Comparison of ENCODE assay signal across 13 cellular contexts in genomic region chr2:158507141-158507540, GRCh38. TPM values are rescaled to one million over a fixed set of nuclear protein-coding genes. Genes with fewer than 3 reads are reported as not detected.
DNase-seq lines count a peak whose midpoint lies in the region; ATAC-seq and TF ChIP-seq lines count a peak whose summit lies in the region.
"Had no signal": no experiment of that assay in that cellular context is flagged by ENCODE, and none has a peak within 500 bp of the region (broad histone marks: within the 10 kb centered on the region; RNA-seq: fewer than 3 reads in every experiment).

No MANE protein-coding gene starts in this region.

- H3K27me3 ChIP-seq in IMR-90 (ENCODE audit: control insufficient read depth, insufficient read depth, low read length) (no peaks in the 10 kb centered on the region), lower lobe of right lung (ENCODE audit: low read depth) (no peaks in the 10 kb centered on the region)

- ATAC-seq in GM21619 (IDR thresholded peaks at IDR 0.05; ENCODE audit: unreplicated experiment) (peak; percentile 69), IMR-90 (ENCODE audit: low read depth) (no peak), lower lobe of right lung (no peak)
- ATAC-seq: T-cell had no signal

- no TSS peak for BruUV-seq in IMR-90 (replicated peaks; lab: Mats Ljungman, UMichigan)

- H4K20me1 ChIP-seq in IMR-90 (ENCODE audit: insufficient read depth, low read length): 0 out of 2 replicates have a peak, but pooled peaks cover 4% of the 10 kb centered on the region

- 100% methylated on average over 1 of the region's 4 CpGs; no CpG with 5 or more reads in 1 of the 2 experiments for WGBS in IMR-90 (ENCODE audit: extremely low coverage in 2 of 2, insufficient read length in 1 of 2), 2 experiments

- H3K27ac Mint-ChIP-seq in activated naive CD4-positive, alpha-beta T cell treated with anti-CD3 and anti-CD28 coated beads for 36 hours: no peak overlapping the region
- no peak overlapping the region for H3K27ac Mint-ChIP-seq in activated naive CD4-positive, alpha-beta T cell treated with anti-CD3 and anti-CD28 coated beads, Interleukin-2, amount 10 ng/mL, durations not matched to agents 7 days and 5 days
- peak overlapping the region in 2 of 3 experiments; percentile 60 for H3K27ac Mint-ChIP-seq in nephron
- H3K27ac Mint-ChIP-seq: T-cell had no signal

- H3K9me3 ChIP-seq in IMR-90 (ENCODE audit: control insufficient read depth, insufficient read depth, low read length) (no peaks in the 10 kb centered on the region), lower lobe of right lung (no peaks in the 10 kb centered on the region)

- H3K4ac ChIP-seq in IMR-90 (ENCODE audit: low read depth, low read length): no peak overlapping the region

- no peak overlapping the region for H2AK9ac ChIP-seq in IMR-90 (replicated peaks; ENCODE audit: low read depth, low read length, poor library complexity)

- H2AFZ ChIP-seq in IMR-90 (replicated peaks; ENCODE audit: low read length, poor library complexity): no peak overlapping the region

- H3K4me3 ChIP-seq in IMR-90 (ENCODE audit: insufficient read depth, low read depth, low read length): no peak overlapping the region
- H3K4me3 ChIP-seq in lower lobe of right lung: no peak overlapping the region
- H3K4me3 ChIP-seq: lung had no signal

- peaks cover 20% of the 10 kb centered on the region for H3K4me1 Mint-ChIP-seq in activated naive CD4-positive, alpha-beta T cell treated with anti-CD3 and anti-CD28 coated beads for 36 hours (ENCODE audit: low read depth)
- no peaks in the 10 kb centered on the region for H3K4me1 Mint-ChIP-seq in activated naive CD4-positive, alpha-beta T cell treated with anti-CD3 and anti-CD28 coated beads, Interleukin-2, amount 10 ng/mL, durations not matched to agents 7 days and 5 days
- H3K4me1 Mint-ChIP-seq in nephron: peaks cover 41% of the 10 kb centered on the region

- H3K23ac ChIP-seq in IMR-90 (ENCODE audit: low read depth, low read length): no peak overlapping the region

- 0 out of 3 replicates have a peak overlapping the region, but pooled peaks have one; percentile 1 for H2BK15ac ChIP-seq in IMR-90 (ENCODE audit: low read depth, low read length)

- CTCF ChIA-PET in activated naive CD4-positive, alpha-beta T cell treated with anti-CD3 and anti-CD28 coated beads for 36 hours (lab: Charles Lee): no interaction called here
- CTCF ChIA-PET in activated naive CD4-positive, alpha-beta T cell treated with anti-CD3 and anti-CD28 coated beads, Interleukin-2, amount 10 ng/mL, durations not matched to agents 7 days and 5 days (lab: Charles Lee): no interaction called here
- CTCF ChIA-PET in IMR-90 (lab: Yijun Ruan, JAX): no interaction called here

- no peak for TF ChIP-seq POLR2A in IMR-90 (IDR thresholded peaks at IDR 0.05; ENCODE audit: low read depth, low read length)

- no peaks in the 10 kb centered on the region for H3K9me3 Mint-ChIP-seq in activated naive CD4-positive, alpha-beta T cell treated with anti-CD3 and anti-CD28 coated beads for 36 hours
- no peaks in the 10 kb centered on the region for H3K9me3 Mint-ChIP-seq in activated naive CD4-positive, alpha-beta T cell treated with anti-CD3 and anti-CD28 coated beads, Interleukin-2, amount 10 ng/mL, durations not matched to agents 7 days and 5 days
- H3K9me3 Mint-ChIP-seq in nephron: no peaks in the 10 kb centered on the region
- H3K9me3 Mint-ChIP-seq: H9, T-cell had no signal

- peak; percentile 10 for DNase-seq in activated naive CD4-positive, alpha-beta T cell treated with anti-CD3 and anti-CD28 coated beads for 36 hours
- DNase-seq in activated naive CD4-positive, alpha-beta T cell treated with anti-CD3 and anti-CD28 coated beads, Interleukin-2, amount 10 ng/mL, durations not matched to agents 7 days and 5 days: no peak
- no peak for DNase-seq in IMR-90
- DNase-seq in stimulated activated naive CD4-positive, alpha-beta T cell (lab: John Stamatoyannopoulos, UW): no peak
- no peak for DNase-seq in lower lobe of right lung
- no peak for DNase-seq in A172 (ENCODE audit: low spot score)
- DNase-seq: foreskin fibroblast, H9, NCI-H526 treated with DMSO at 0.1 percent for 48 hours, T-cell had no signal

- H3K27ac ChIP-seq in IMR-90 (ENCODE audit: insufficient read depth, low read length) (no peak overlapping the region), lower lobe of right lung (no peak overlapping the region)

- H3K36me3 ChIP-seq in IMR-90 (ENCODE audit: control insufficient read depth, insufficient read depth, low read length): no peaks in the 10 kb centered on the region
- no peaks in the 10 kb centered on the region for H3K36me3 ChIP-seq in lower lobe of right lung

- TF ChIP-seq RAD21 in IMR-90 (IDR thresholded peaks at IDR 0.05; ENCODE audit: low read length): no peak

- H3K27me3 Mint-ChIP-seq in activated naive CD4-positive, alpha-beta T cell treated with anti-CD3 and anti-CD28 coated beads for 36 hours (ENCODE audit: low read depth): no peaks in the 10 kb centered on the region
- H3K27me3 Mint-ChIP-seq in activated naive CD4-positive, alpha-beta T cell treated with anti-CD3 and anti-CD28 coated beads, Interleukin-2, amount 10 ng/mL, durations not matched to agents 7 days and 5 days: no peaks in the 10 kb centered on the region
- no peaks in the 10 kb centered on the region for H3K27me3 Mint-ChIP-seq in nephron (ENCODE audit: low read depth)
- H3K27me3 Mint-ChIP-seq: T-cell had no signal

- TF ChIP-seq CTCF in IMR-90 (conservative IDR thresholded peaks at IDR 0.05; ENCODE audit: low read depth, low read length): no peak
- no peak for TF ChIP-seq CTCF in nephron (IDR thresholded peaks at IDR 0.05; ENCODE audit: unreplicated experiment in 3 of 3)
- no peak for TF ChIP-seq CTCF in lower lobe of right lung (IDR thresholded peaks at IDR 0.05)

- no peak overlapping the region for H4K91ac ChIP-seq in IMR-90 (ENCODE audit: insufficient read depth, low read depth, low read length)

- H3K9ac ChIP-seq in IMR-90 (ENCODE audit: low read depth, low read length): no peak overlapping the region

- H3K4me3 Mint-ChIP-seq in activated naive CD4-positive, alpha-beta T cell treated with anti-CD3 and anti-CD28 coated beads for 36 hours: no peak overlapping the region
- no peak overlapping the region for H3K4me3 Mint-ChIP-seq in activated naive CD4-positive, alpha-beta T cell treated with anti-CD3 and anti-CD28 coated beads, Interleukin-2, amount 10 ng/mL, durations not matched to agents 7 days and 5 days
- no peak overlapping the region for H3K4me3 Mint-ChIP-seq in nephron
- H3K4me3 Mint-ChIP-seq: H9, T-cell had no signal

- H4K8ac ChIP-seq in IMR-90 (ENCODE audit: low read depth in 2 of 2, low read length in 2 of 2): no peak overlapping the region

- H2BK120ac ChIP-seq in IMR-90 (ENCODE audit: low read depth, low read length): no peak overlapping the region

- intact Hi-C loops in activated naive CD4-positive, alpha-beta T cell treated with anti-CD3 and anti-CD28 coated beads for 36 hours (cut with micrococcal nuclease): no loop called here
- intact Hi-C loops in IMR-90 (cut with micrococcal nuclease): no loop called here
- intact Hi-C loops in lower lobe of right lung (cut with DNase I): no loop called here

- H3K56ac ChIP-seq in IMR-90 (ENCODE audit: extremely low read depth, insufficient read depth, low read length): no peak overlapping the region

- no peak overlapping the region for H3K14ac ChIP-seq in IMR-90 (replicated peaks; ENCODE audit: low read depth, low read length)

- dilution Hi-C loops in IMR-90 (cut with HindIII; ENCODE audit: low sequenced_read_pairs, unreplicated experiment): no loop called here

- no peak overlapping the region for H2AK5ac ChIP-seq in IMR-90 (ENCODE audit: low read depth, low read length)

- H4K5ac ChIP-seq in IMR-90 (ENCODE audit: low read depth, low read length): no peak overlapping the region

- no peak overlapping the region for H2BK5ac ChIP-seq in IMR-90 (ENCODE audit: low read depth, low read length, poor library complexity, severe bottlenecking)

- H3K36me3 Mint-ChIP-seq in activated naive CD4-positive, alpha-beta T cell treated with anti-CD3 and anti-CD28 coated beads for 36 hours (ENCODE audit: low read depth): no peaks in the 10 kb centered on the region
- H3K36me3 Mint-ChIP-seq in activated naive CD4-positive, alpha-beta T cell treated with anti-CD3 and anti-CD28 coated beads, Interleukin-2, amount 10 ng/mL, durations not matched to agents 7 days and 5 days: no peaks in the 10 kb centered on the region
- peaks cover 5% of the 10 kb centered on the region for H3K36me3 Mint-ChIP-seq in nephron (ENCODE audit: low read depth)
- H3K36me3 Mint-ChIP-seq: T-cell had no signal

- H3K18ac ChIP-seq in IMR-90 (ENCODE audit: low read depth, low read length): no peak overlapping the region

- in situ Hi-C loops in IMR-90 (cut with MboI; ENCODE audit: low sequenced_read_pairs): no loop called here

- no peak overlapping the region for H2BK20ac ChIP-seq in IMR-90 (ENCODE audit: low read depth, low read length)

- POLR2A ChIA-PET in IMR-90 (lab: Charles Lee; ENCODE audit: unreplicated experiment): no interaction called here

- peaks cover 9% of the 10 kb centered on the region; the same call in 1 of the 2 replicates for H3K9me1 ChIP-seq in IMR-90 (ENCODE audit: insufficient read depth, low read length)

- H3K79me1 ChIP-seq in IMR-90 (ENCODE audit: low read depth in 1 of 2, low read length in 2 of 2): peaks cover 17 to 37% of the 10 kb centered on the region in 2 experiments

- H3K4me2 ChIP-seq in IMR-90 (ENCODE audit: low read depth, low read length): no peak overlapping the region

- H3K4me1 ChIP-seq in IMR-90 (ENCODE audit: control insufficient read depth, insufficient read depth, low read length) (peaks cover 9% of the 10 kb centered on the region), lower lobe of right lung (peaks cover 19% of the 10 kb centered on the region)

TF ChIP-seq in IMR-90, 13 proteins besides CTCF, POLR2A, EP300 and RAD21 (continues in another document):
- TF ChIP-seq RFX5 (IDR thresholded peaks at IDR 0.05; ENCODE audit: low read depth, low read length) (no peak), CHD1 (IDR thresholded peaks at IDR 0.05; ENCODE audit: low read depth, low read length) (no peak), MAZ (IDR thresholded peaks at IDR 0.05; ENCODE audit: borderline replicate concordance, low read depth, low read length) (no peak)

RNA-seq across cellular contexts. Expression of gene PKP4, which starts 50.4 kb away (rescaled TPM):
- 10 to 100 TPM; 52.9 to 57.0 TPM for total RNA-seq in activated naive CD4-positive, alpha-beta T cell treated with anti-CD3 and anti-CD28 coated beads for 36 hours
- total RNA-seq in IMR-90 (2012; rRNA removed) (37.5 and 37.8 TPM in 2 replicates), lower lobe of right lung (57.0 TPM)
- 18.6 and 20.1 TPM in 2 replicates for polyA plus RNA-seq in IMR-90 (2012; rRNA removed)
- 7.9 and 9.2 TPM in 2 replicates for polyA plus RNA-seq in IMR-90 (2012; cell fraction: cytosol; rRNA removed)
- polyA plus RNA-seq in IMR-90 (2012; cell fraction: nucleus; rRNA removed; ENCODE audit: low replicate concordance): 33.8 and 61.9 TPM in 2 replicates
- 39.6 and 52.6 TPM in 2 replicates for total RNA-seq in A172 (2014; rRNA removed; shearing (Covaris generic))

RNA-seq across cellular contexts. Expression of gene CCDC148, which starts 50.6 kb away (rescaled TPM):
- not detected for total RNA-seq in activated naive CD4-positive, alpha-beta T cell treated with anti-CD3 and anti-CD28 coated beads for 36 hours
- 0.18 and 0.56 TPM in 2 replicates for total RNA-seq in IMR-90 (2012; rRNA removed)
- 0.17 and 0.31 TPM in 2 replicates for polyA plus RNA-seq in IMR-90 (2012; rRNA removed)
- polyA plus RNA-seq in IMR-90 (2012; cell fraction: cytosol; rRNA removed): 0.04 TPM in 1 of 2 replicates, not detected in the other
- polyA plus RNA-seq in IMR-90 (2012; cell fraction: nucleus; rRNA removed; ENCODE audit: low replicate concordance): 0.08 and 0.62 TPM in 2 replicates
- total RNA-seq in lower lobe of right lung: 2.8 TPM
- total RNA-seq in A172 (2014; rRNA removed; shearing (Covaris generic)): 0.65 and 0.90 TPM in 2 replicates
- total RNA-seq: T-cell had no signal

Comparison
In these comparisons a context has a peak if more than half of its experiments do, and no peak if none do; other contexts are left out.
1. H3K27ac Mint-ChIP-seq: peak in nephron (2 of 3); none in activated naive CD4-positive, alpha-beta T cell treated with anti-CD3 and anti-CD28 coated beads for 36 hours (single experiment) and activated naive CD4-positive, alpha-beta T cell treated with anti-CD3 and anti-CD28 coated beads, Interleukin-2, amount 10 ng/mL, durations not matched to agents 7 days and 5 days (single experiment).